ENCODE assay signal across 1 cellular context in the genomic region with DNA sequence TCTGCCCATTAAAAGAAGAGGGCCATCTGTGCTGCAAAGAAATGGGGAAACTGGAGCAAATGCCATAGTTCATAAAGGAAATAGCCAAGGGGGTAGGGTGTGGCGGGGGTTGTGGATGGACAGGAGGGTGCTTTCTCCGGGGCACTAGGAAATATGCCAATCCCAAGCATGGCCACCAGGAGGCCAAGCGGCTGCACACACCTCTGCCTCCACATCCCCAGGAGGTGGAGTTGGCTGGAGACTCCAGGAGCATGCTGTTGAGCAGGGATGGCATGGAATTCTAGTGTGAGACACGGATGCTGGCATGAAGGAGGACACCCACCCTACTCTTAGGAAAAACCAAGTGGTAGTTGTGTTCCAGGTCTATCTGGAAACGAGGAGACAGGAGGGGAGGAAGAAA.
A peak's percentile ranks its signal among the peaks of the same experiment; 100 is the strongest.
TF ChIP-seq lines count a peak whose summit lies in the region.

No MANE protein-coding gene starts in this region.

TF ChIP-seq in HepG2, 621 proteins besides CTCF, POLR2A, EP300 and RAD21:
- TF ChIP-seq, protein P1, sequence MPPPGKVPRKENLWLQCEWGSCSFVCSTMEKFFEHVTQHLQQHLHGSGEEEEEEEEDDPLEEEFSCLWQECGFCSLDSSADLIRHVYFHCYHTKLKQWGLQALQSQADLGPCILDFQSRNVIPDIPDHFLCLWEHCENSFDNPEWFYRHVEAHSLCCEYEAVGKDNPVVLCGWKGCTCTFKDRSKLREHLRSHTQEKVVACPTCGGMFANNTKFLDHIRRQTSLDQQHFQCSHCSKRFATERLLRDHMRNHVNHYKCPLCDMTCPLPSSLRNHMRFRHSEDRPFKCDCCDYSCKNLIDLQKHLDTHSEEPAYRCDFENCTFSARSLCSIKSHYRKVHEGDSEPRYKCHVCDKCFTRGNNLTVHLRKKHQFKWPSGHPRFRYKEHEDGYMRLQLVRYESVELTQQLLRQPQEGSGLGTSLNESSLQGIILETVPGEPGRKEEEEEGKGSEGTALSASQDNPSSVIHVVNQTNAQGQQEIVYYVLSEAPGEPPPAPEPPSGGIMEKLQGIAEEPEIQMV (CRISPR knock-in tag; IDR thresholded peaks at IDR 0.05; ENCODE audit: low read depth), result no peak
- TF ChIP-seq ZNF7 (CRISPR knock-in tag; IDR thresholded peaks at IDR 0.05) (no peak), SP1 (IDR thresholded peaks at IDR 0.05) (no peak), SP1 (CRISPR knock-in tag; IDR thresholded peaks at IDR 0.05) (no peak), ZNF788 (CRISPR knock-in tag; IDR thresholded peaks at IDR 0.05; ENCODE audit: borderline replicate concordance) (no peak), NONO (IDR thresholded peaks at IDR 0.05) (no peak), NONO (CRISPR knock-in tag; conservative IDR thresholded peaks at IDR 0.05) (no peak), REXO4 (CRISPR knock-in tag; IDR thresholded peaks at IDR 0.05; ENCODE audit: borderline replicate concordance) (no peak), KDM3A (CRISPR knock-in tag; IDR thresholded peaks at IDR 0.05; ENCODE audit: low read depth) (no peak), XRCC5 (optimal IDR thresholded peaks at IDR 0.05; ENCODE audit: low read length) (peak; percentile 21), RBM22 (optimal IDR thresholded peaks at IDR 0.05; ENCODE audit: low read length) (no peak), STAG1 (CRISPR knock-in tag; IDR thresholded peaks at IDR 0.05) (peak; percentile 57), SMC3 (IDR thresholded peaks at IDR 0.05; ENCODE audit: low read length) (peak; percentile 49), PCBP1 (IDR thresholded peaks at IDR 0.05; ENCODE audit: borderline replicate concordance, low read depth, low read length) (no peak), ZNF567 (CRISPR knock-in tag; IDR thresholded peaks at IDR 0.05; ENCODE audit: borderline replicate concordance) (no peak), RBFOX2 (IDR thresholded peaks at IDR 0.05; ENCODE audit: low read depth, low read length) (no peak), MIER2 (CRISPR knock-in tag; IDR thresholded peaks at IDR 0.05) (no peak), POGZ (CRISPR knock-in tag; IDR thresholded peaks at IDR 0.05) (no peak), ZNF383 (CRISPR knock-in tag; IDR thresholded peaks at IDR 0.05; ENCODE audit: borderline replicate concordance) (no peak)
- TF ChIP-seq, protein P2, sequence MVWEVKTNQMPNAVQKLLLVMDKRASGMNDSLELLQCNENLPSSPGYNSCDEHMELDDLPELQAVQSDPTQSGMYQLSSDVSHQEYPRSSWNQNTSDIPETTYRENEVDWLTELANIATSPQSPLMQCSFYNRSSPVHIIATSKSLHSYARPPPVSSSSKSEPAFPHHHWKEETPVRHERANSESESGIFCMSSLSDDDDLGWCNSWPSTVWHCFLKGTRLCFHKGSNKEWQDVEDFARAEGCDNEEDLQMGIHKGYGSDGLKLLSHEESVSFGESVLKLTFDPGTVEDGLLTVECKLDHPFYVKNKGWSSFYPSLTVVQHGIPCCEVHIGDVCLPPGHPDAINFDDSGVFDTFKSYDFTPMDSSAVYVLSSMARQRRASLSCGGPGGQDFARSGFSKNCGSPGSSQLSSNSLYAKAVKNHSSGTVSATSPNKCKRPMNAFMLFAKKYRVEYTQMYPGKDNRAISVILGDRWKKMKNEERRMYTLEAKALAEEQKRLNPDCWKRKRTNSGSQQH (CRISPR knock-in tag; IDR thresholded peaks at IDR 0.05; ENCODE audit: low read depth), result no peak
- TF ChIP-seq, protein P3, sequence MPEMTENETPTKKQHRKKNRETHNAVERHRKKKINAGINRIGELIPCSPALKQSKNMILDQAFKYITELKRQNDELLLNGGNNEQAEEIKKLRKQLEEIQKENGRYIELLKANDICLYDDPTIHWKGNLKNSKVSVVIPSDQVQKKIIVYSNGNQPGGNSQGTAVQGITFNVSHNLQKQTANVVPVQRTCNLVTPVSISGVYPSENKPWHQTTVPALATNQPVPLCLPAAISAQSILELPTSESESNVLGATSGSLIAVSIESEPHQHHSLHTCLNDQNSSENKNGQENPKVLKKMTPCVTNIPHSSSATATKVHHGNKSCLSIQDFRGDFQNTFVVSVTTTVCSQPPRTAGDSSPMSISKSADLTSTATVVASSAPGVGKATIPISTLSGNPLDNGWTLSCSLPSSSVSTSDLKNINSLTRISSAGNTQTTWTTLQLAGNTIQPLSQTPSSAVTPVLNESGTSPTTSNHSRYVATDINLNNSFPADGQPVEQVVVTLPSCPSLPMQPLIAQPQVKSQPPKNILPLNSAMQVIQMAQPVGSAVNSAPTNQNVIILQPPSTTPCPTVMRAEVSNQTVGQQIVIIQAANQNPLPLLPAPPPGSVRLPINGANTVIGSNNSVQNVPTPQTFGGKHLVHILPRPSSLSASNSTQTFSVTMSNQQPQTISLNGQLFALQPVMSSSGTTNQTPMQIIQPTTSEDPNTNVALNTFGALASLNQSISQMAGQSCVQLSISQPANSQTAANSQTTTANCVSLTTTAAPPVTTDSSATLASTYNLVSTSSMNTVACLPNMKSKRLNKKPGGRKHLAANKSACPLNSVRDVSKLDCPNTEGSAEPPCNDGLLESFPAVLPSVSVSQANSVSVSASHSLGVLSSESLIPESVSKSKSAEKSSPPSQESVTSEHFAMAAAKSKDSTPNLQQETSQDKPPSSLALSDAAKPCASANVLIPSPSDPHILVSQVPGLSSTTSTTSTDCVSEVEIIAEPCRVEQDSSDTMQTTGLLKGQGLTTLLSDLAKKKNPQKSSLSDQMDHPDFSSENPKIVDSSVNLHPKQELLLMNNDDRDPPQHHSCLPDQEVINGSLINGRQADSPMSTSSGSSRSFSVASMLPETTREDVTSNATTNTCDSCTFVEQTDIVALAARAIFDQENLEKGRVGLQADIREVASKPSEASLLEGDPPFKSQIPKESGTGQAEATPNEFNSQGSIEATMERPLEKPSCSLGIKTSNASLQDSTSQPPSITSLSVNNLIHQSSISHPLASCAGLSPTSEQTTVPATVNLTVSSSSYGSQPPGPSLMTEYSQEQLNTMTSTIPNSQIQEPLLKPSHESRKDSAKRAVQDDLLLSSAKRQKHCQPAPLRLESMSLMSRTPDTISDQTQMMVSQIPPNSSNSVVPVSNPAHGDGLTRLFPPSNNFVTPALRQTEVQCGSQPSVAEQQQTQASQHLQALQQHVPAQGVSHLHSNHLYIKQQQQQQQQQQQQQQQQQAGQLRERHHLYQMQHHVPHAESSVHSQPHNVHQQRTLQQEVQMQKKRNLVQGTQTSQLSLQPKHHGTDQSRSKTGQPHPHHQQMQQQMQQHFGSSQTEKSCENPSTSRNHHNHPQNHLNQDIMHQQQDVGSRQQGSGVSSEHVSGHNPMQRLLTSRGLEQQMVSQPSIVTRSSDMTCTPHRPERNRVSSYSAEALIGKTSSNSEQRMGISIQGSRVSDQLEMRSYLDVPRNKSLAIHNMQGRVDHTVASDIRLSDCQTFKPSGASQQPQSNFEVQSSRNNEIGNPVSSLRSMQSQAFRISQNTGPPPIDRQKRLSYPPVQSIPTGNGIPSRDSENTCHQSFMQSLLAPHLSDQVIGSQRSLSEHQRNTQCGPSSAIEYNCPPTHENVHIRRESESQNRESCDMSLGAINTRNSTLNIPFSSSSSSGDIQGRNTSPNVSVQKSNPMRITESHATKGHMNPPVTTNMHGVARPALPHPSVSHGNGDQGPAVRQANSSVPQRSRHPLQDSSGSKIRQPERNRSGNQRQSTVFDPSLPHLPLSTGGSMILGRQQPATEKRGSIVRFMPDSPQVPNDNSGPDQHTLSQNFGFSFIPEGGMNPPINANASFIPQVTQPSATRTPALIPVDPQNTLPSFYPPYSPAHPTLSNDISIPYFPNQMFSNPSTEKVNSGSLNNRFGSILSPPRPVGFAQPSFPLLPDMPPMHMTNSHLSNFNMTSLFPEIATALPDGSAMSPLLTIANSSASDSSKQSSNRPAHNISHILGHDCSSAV (CRISPR knock-in tag; IDR thresholded peaks at IDR 0.05; ENCODE audit: borderline replicate concordance), result no peak
- TF ChIP-seq, protein P4, sequence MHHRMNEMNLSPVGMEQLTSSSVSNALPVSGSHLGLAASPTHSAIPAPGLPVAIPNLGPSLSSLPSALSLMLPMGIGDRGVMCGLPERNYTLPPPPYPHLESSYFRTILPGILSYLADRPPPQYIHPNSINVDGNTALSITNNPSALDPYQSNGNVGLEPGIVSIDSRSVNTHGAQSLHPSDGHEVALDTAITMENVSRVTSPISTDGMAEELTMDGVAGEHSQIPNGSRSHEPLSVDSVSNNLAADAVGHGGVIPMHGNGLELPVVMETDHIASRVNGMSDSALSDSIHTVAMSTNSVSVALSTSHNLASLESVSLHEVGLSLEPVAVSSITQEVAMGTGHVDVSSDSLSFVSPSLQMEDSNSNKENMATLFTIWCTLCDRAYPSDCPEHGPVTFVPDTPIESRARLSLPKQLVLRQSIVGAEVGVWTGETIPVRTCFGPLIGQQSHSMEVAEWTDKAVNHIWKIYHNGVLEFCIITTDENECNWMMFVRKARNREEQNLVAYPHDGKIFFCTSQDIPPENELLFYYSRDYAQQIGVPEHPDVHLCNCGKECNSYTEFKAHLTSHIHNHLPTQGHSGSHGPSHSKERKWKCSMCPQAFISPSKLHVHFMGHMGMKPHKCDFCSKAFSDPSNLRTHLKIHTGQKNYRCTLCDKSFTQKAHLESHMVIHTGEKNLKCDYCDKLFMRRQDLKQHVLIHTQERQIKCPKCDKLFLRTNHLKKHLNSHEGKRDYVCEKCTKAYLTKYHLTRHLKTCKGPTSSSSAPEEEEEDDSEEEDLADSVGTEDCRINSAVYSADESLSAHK (CRISPR knock-in tag; IDR thresholded peaks at IDR 0.05; ENCODE audit: borderline replicate concordance), result no peak
